ENCODE assay signal across 3 cellular contexts in genomic region chr2:131277857-131278256, GRCh38.
A peak's percentile ranks its signal among the peaks of the same experiment; 100 is the strongest.
DNase-seq lines count a peak whose midpoint lies in the region; ATAC-seq, FAIRE-seq and TF ChIP-seq lines count a peak whose summit lies in the region.
"Not testable (repeated sequence)": the region's sequence is repeated elsewhere in the genome, so short reads cannot be mapped to it uniquely, and the experiment has no call there.

No MANE protein-coding gene starts in this region.

- TF ChIP-seq RAD21 in K562 (CRISPR knock-in tag; conservative IDR thresholded peaks at IDR 0.05 in 1 of 2, IDR thresholded peaks at IDR 0.05 in 1 of 2), result not testable (repeated sequence)

- not testable (repeated sequence) for ATAC-seq in K562

- not testable (repeated sequence) for H3K4me2 ChIP-seq in K562 (ENCODE audit: insufficient read depth, low read length)

- POLR2A ChIA-PET in K562 (lab: Yijun Ruan, JAX), result not testable (repeated sequence)

- CTCF ChIA-PET in K562 (lab: Yijun Ruan, JAX; ENCODE audit: low intra/inter-chr PET ratio), result not testable (repeated sequence)

- H3K27me3 ChIP-seq in K562 (ENCODE audit: control insufficient read depth in 2 of 2, insufficient read depth in 2 of 2, low read length in 2 of 2); spleen (replicated peaks in 1 of 7): not testable (repeated sequence)

- not testable (repeated sequence) for H3K9me3 ChIP-seq in K562 (replicated peaks; ENCODE audit: control insufficient read depth, insufficient read depth, low read depth, low read length); spleen

- not testable (repeated sequence) for H4K20me1 ChIP-seq in K562 (replicated peaks; ENCODE audit: control insufficient read depth, insufficient read depth, low read length)

- H3K4me3 ChIP-seq in K562, spleen: not testable (repeated sequence)

- not testable (repeated sequence) for TF ChIP-seq EP300 in K562 (IDR thresholded peaks at IDR 0.05; ENCODE audit: low read length)

- H2AFZ ChIP-seq in K562 (ENCODE audit: low read depth, low read length), result not testable (repeated sequence)

- WGBS in K562 (ENCODE audit: insufficient coverage, low coverage, missing lambda C conversion rate), result 78% methylated on average over 4 of the region's 8 CpGs
- WGBS in spleen, 5 donors, result 86 to 100% (median 92%) methylated on average over 1 to 8 of the region's 8 CpGs

- H3K27ac ChIP-seq in K562 (ENCODE audit: extremely low read depth, low read depth, low read length); spleen: not testable (repeated sequence)

- H3K4me1 ChIP-seq in K562 (replicated peaks in 1 of 2; ENCODE audit: control insufficient read depth in 2 of 2, insufficient read depth in 2 of 2, low read length in 2 of 2); spleen: not testable (repeated sequence)

- not testable (repeated sequence) for FAIRE-seq in K562 (lab: Jason Lieb, UNC)

- not testable (repeated sequence) for H3K36me3 ChIP-seq in K562 (ENCODE audit: control insufficient read depth, insufficient read depth, low read length); spleen

- not testable (repeated sequence) for DNase-seq in K562 (ENCODE audit: extremely low read depth in 1 of 4, low spot score in 3 of 4)
- DNase-seq in ecto neural progenitor cell (ENCODE audit: low spot score), result peak; percentile 16
- DNase-seq in spleen, result peak; percentile 56

- not testable (repeated sequence) for H3K79me2 ChIP-seq in K562 (ENCODE audit: control insufficient read depth, insufficient read depth, low read length)

- TF ChIP-seq POLR2A in K562 (conservative IDR thresholded peaks at IDR 0.05); spleen (IDR thresholded peaks at IDR 0.05): not testable (repeated sequence)

- TF ChIP-seq CTCF in K562 (IDR thresholded peaks at IDR 0.05 in 2 of 3, conservative IDR thresholded peaks at IDR 0.05 in 1 of 3; ENCODE audit: insufficient read depth in 2 of 3, low read depth in 1 of 3, low read length in 3 of 3); spleen (IDR thresholded peaks at IDR 0.05 in 8 of 11, conservative IDR thresholded peaks at IDR 0.05 in 3 of 11): not testable (repeated sequence)

- BruUV-seq in K562 (replicated peaks; lab: Mats Ljungman, UMichigan), result not testable (repeated sequence)

- H3K9me1 ChIP-seq in K562 (ENCODE audit: control insufficient read depth, insufficient read depth, low read length), result not testable (repeated sequence)

- in situ Hi-C loops in K562 (cut with MboI), result not testable (repeated sequence)

- intact Hi-C loops in K562 (cut with micrococcal nuclease); spleen (cut with DNase I; ENCODE audit: low total_unique reads): not testable (repeated sequence)

- H3K9ac ChIP-seq in K562 (ENCODE audit: insufficient read depth in 1 of 2, low read depth in 2 of 2, low read length in 2 of 2), result not testable (repeated sequence)

TF ChIP-seq in K562, 482 proteins besides CTCF, POLR2A, EP300 and RAD21:
- TF ChIP-seq POLR2G (IDR thresholded peaks at IDR 0.05; ENCODE audit: low read depth, low read length), result peak; percentile 10; the same call in 1 of the 2 replicates
